Comparison of ENCODE assay signal across 19 cellular contexts in genomic region chr2:106127282-106127771, GRCh38.
DNase-seq lines count a peak whose midpoint lies in the region; ATAC-seq and TF ChIP-seq lines count a peak whose summit lies in the region.
"Had no signal": no experiment of that assay in that cellular context is flagged by ENCODE, and none has a peak within 500 bp of the region (broad histone marks: within the 10 kb centered on the region; RNA-seq: fewer than 3 reads in every experiment).

No MANE protein-coding gene starts in this region.

- peak overlapping the region; percentile 26 for H3K4me2 ChIP-seq in skeletal muscle satellite cell (ENCODE audit: low read length)

- H3K9me3 Mint-ChIP-seq in activated T-cell treated with anti-CD3 and anti-CD28 coated beads, Interleukin-2, amount 50 U/mL, for 4 hours: no peaks in the 10 kb centered on the region

- H3K4me3 ChIP-seq in skeletal muscle satellite cell (ENCODE audit: low read length) (no peak overlapping the region), BE2C (ENCODE audit: low read depth, low read length) (no peak overlapping the region)
- H3K4me3 ChIP-seq: K562, SK-N-MC had no signal

- TF ChIP-seq CTCF in BE2C (IDR thresholded peaks at IDR 0.05; ENCODE audit: low read depth, low read length): no peak

- ATAC-seq in activated T-cell treated with anti-CD3 and anti-CD28 coated beads, Interleukin-2, amount 50 U/mL, for 4 hours: peak; percentile 57 to 61
- ATAC-seq in T-helper 17 cell (no peak), GM18520 (IDR thresholded peaks at IDR 0.05; ENCODE audit: unreplicated experiment) (no peak), GM21515 (IDR thresholded peaks at IDR 0.05; ENCODE audit: unreplicated experiment) (no peak)
- ATAC-seq: K562; PC-3; stimulated activated naive CD8-positive, alpha-beta T cell treated with anti-CD3 and anti-CD28 coated beads, Interleukin-15, Interleukin-2, amounts not matched to agents 100 U/mL and 50 U/mL, for 24 hours had no signal

- H3K36me3 Mint-ChIP-seq in activated T-cell treated with anti-CD3 and anti-CD28 coated beads, Interleukin-2, amount 50 U/mL, for 4 hours (ENCODE audit: insufficient read depth): peaks cover 39% of the 10 kb centered on the region
- peaks cover 14% of the 10 kb centered on the region for H3K36me3 Mint-ChIP-seq in T-helper 17 cell (ENCODE audit: low read depth)

- no peak for DNase-seq in activated T-cell treated with anti-CD3 and anti-CD28 coated beads, Interleukin-2, amount 50 U/mL, for 4 hours
- no peak for DNase-seq in activated T-cell treated with anti-CD3 and anti-CD28 coated beads for 4 hours
- no peak for DNase-seq in T-helper 17 cell
- peak; percentile 40 for DNase-seq in fibroblast of peridontal ligament (ENCODE audit: extremely low read depth)
- DNase-seq in BE2C: no peak
- DNase-seq: anterior cingulate cortex; GF-D8; head of caudate nucleus; kidney; midbrain; NCI-H1092 treated with DMSO at 0.1 percent for 48 hours; PC-3; stimulated activated naive CD8-positive, alpha-beta T cell treated with anti-CD3 and anti-CD28 coated beads, Interleukin-15, Interleukin-2, amounts not matched to agents 100 U/mL and 50 U/mL, for 24 hours had no signal

- H3K9me3 ChIP-seq in T-helper 17 cell (ENCODE audit: control insufficient read depth, low read length, poor library complexity, severe bottlenecking) (no peaks in the 10 kb centered on the region), skeletal muscle satellite cell (replicated peaks; ENCODE audit: low read length) (no peaks in the 10 kb centered on the region), BE2C (no peaks in the 10 kb centered on the region)

- H3K4me3 Mint-ChIP-seq in activated T-cell treated with anti-CD3 and anti-CD28 coated beads, Interleukin-2, amount 50 U/mL, for 4 hours: no peak overlapping the region
- no peak overlapping the region for H3K4me3 Mint-ChIP-seq in T-helper 17 cell

- peaks cover 22% of the 10 kb centered on the region for H3K4me1 Mint-ChIP-seq in activated T-cell treated with anti-CD3 and anti-CD28 coated beads, Interleukin-2, amount 50 U/mL, for 4 hours (ENCODE audit: low read depth)
- H3K4me1 Mint-ChIP-seq in T-helper 17 cell: peaks cover 29% of the 10 kb centered on the region

- H3K27me3 Mint-ChIP-seq in activated T-cell treated with anti-CD3 and anti-CD28 coated beads, Interleukin-2, amount 50 U/mL, for 4 hours (ENCODE audit: low read depth): no peaks in the 10 kb centered on the region
- no peaks in the 10 kb centered on the region for H3K27me3 Mint-ChIP-seq in T-helper 17 cell

- H3K27ac Mint-ChIP-seq in T-helper 17 cell: peak overlapping the region; percentile 75

- H3K4me1 ChIP-seq in skeletal muscle satellite cell (ENCODE audit: control insufficient read depth, insufficient read depth, low read length) (peaks cover 11% of the 10 kb centered on the region), BE2C (no peaks in the 10 kb centered on the region)

- H3K9ac ChIP-seq in skeletal muscle satellite cell (ENCODE audit: low read depth, low read length): no peak overlapping the region
- H3K9ac ChIP-seq: parathyroid adenoma had no signal

- H3K27me3 ChIP-seq in skeletal muscle satellite cell (ENCODE audit: control insufficient read depth, insufficient read depth, low read length) (no peaks in the 10 kb centered on the region), BE2C (no peaks in the 10 kb centered on the region)

- peaks cover 18% of the 10 kb centered on the region for H3K36me3 ChIP-seq in skeletal muscle satellite cell (ENCODE audit: insufficient read depth, low read length)
- H3K36me3 ChIP-seq in BE2C: no peaks in the 10 kb centered on the region

Comparison
In these comparisons a context has a peak if more than half of its experiments do, and no peak if none do; other contexts are left out.
1. ATAC-seq: peak in activated T-cell treated with anti-CD3 and anti-CD28 coated beads, Interleukin-2, amount 50 U/mL, for 4 hours (2 of 2); none in T-helper 17 cell (single experiment), GM18520 (single experiment) and GM21515 (single experiment).